In genomic region chr2:28310107-28310506, GRCh38 we compare ENCODE assay signal across 13 cellular contexts.
DNase-seq lines count a peak whose midpoint lies in the region; ATAC-seq and TF ChIP-seq lines count a peak whose summit lies in the region.
"Had no signal": no experiment of that assay in that cellular context is flagged by ENCODE, and none has a peak within 500 bp of the region (broad histone marks: within the 10 kb centered on the region; RNA-seq: fewer than 3 reads in every experiment).

No MANE protein-coding gene starts in this region.

- H3K79me1 ChIP-seq in neuronal stem cell (ENCODE audit: low read depth, low read length), result no peaks in the 10 kb centered on the region

- peaks cover 31% of the 10 kb centered on the region for H3K36me3 Mint-ChIP-seq in CD4-positive, alpha-beta T cell (ENCODE audit: low read depth)

- H3K27ac ChIP-seq in angular gyrus (ENCODE audit: low read depth, low read length) (peak overlapping the region; percentile 54), neuronal stem cell (replicated peaks; ENCODE audit: low read length) (no peak overlapping the region)
- no peak overlapping the region for H3K27ac ChIP-seq in CD4-positive, alpha-beta T cell (ENCODE audit: low read depth, low read length)
- H3K27ac ChIP-seq: BLaER1 had no signal

- H3K27me3 Mint-ChIP-seq in CD4-positive, alpha-beta T cell, result no peaks in the 10 kb centered on the region
- H3K27me3 Mint-ChIP-seq: IgD-negative memory B cell had no signal

- TF ChIP-seq CTCF in CD4-positive, alpha-beta T cell (IDR thresholded peaks at IDR 0.05), result no peak

- no peak overlapping the region for H2BK5ac ChIP-seq in neuronal stem cell (ENCODE audit: low read length)

- no peak overlapping the region for H3K14ac ChIP-seq in neuronal stem cell (ENCODE audit: low read length)

- no peak overlapping the region for H3K27ac Mint-ChIP-seq in CD4-positive, alpha-beta T cell

- no peak overlapping the region for H3K4ac ChIP-seq in neuronal stem cell (ENCODE audit: low read length)

- no peaks in the 10 kb centered on the region for H3K9me3 Mint-ChIP-seq in CD4-positive, alpha-beta T cell

- no peaks in the 10 kb centered on the region for H3K36me3 ChIP-seq in neuronal stem cell (replicated peaks in 1 of 2; ENCODE audit: control insufficient read depth in 2 of 2, insufficient read depth in 2 of 2, low read length in 2 of 2)

- POLR2A ChIA-PET in CD4-positive, alpha-beta T cell (lab: Charles Lee), result no interaction called here

- H2BK12ac ChIP-seq in neuronal stem cell (ENCODE audit: low read length), result no peak overlapping the region

- no peak overlapping the region for H3K9ac ChIP-seq in neuronal stem cell (ENCODE audit: low read depth, low read length, poor library complexity)
- H3K9ac ChIP-seq: BLaER1 had no signal

- H3K23ac ChIP-seq in neuronal stem cell (ENCODE audit: low read depth, low read length, poor library complexity), result no peak overlapping the region

- ATAC-seq in HG02610 (IDR thresholded peaks at IDR 0.05; ENCODE audit: unreplicated experiment) (no peak), Right ventricle myocardium superior (ENCODE audit: poor library complexity) (no peak)
- no peak for ATAC-seq in CD4-positive, alpha-beta T cell (ENCODE audit: poor library complexity)

- no peak overlapping the region for H2AFZ ChIP-seq in neuronal stem cell (ENCODE audit: low read length)

- H3K4me3 ChIP-seq in neuronal stem cell (ENCODE audit: low read length in 2 of 2), result no peak overlapping the region
- H3K4me3 ChIP-seq: BLaER1 had no signal

- H4K8ac ChIP-seq in neuronal stem cell (ENCODE audit: low read depth, low read length), result no peak overlapping the region

- H2BK120ac ChIP-seq in neuronal stem cell (ENCODE audit: low read depth, low read length), result no peak overlapping the region

- H4K91ac ChIP-seq in neuronal stem cell (ENCODE audit: low read depth, low read length, poor library complexity), result no peak overlapping the region

- peak overlapping the region; percentile 67 for H3K18ac ChIP-seq in neuronal stem cell (ENCODE audit: low read length)

- H2AK5ac ChIP-seq in neuronal stem cell (ENCODE audit: low read depth, low read length), result no peak overlapping the region

- intact Hi-C loops in Right ventricle myocardium superior (cut with DNase I), result no loop called here
- intact Hi-C loops in CD4-positive, alpha-beta T cell (cut with DNase I, micrococcal nuclease), result no loop called here

- H3K4me3 Mint-ChIP-seq in CD4-positive, alpha-beta T cell, result no peak overlapping the region
- H3K4me3 Mint-ChIP-seq: IgD-negative memory B cell had no signal

- CTCF ChIA-PET in CD4-positive, alpha-beta T cell (lab: Charles Lee), result no interaction called here

- peaks cover 0 to 10% of the 10 kb centered on the region in 2 donors for H3K9me3 ChIP-seq in neuronal stem cell (replicated peaks in 1 of 2; ENCODE audit: control insufficient read depth in 2 of 2, insufficient read depth in 1 of 2, low read depth in 1 of 2, low read length in 2 of 2)
- H3K9me3 ChIP-seq in CD4-positive, alpha-beta T cell (ENCODE audit: control insufficient read depth, low read length), result no peaks in the 10 kb centered on the region

- H3K27me3 ChIP-seq in neuronal stem cell (ENCODE audit: control insufficient read depth in 3 of 3, insufficient read depth in 3 of 3, low read depth in 1 of 3, low read length in 3 of 3), result no peaks in the 10 kb centered on the region
- no peaks in the 10 kb centered on the region for H3K27me3 ChIP-seq in CD4-positive, alpha-beta T cell (ENCODE audit: control insufficient read depth, insufficient read depth, low read length)
- H3K27me3 ChIP-seq: BLaER1 had no signal

- H3K4me2 ChIP-seq in neuronal stem cell (ENCODE audit: insufficient read depth, low read length, poor library complexity, severe bottlenecking), result no peak overlapping the region
- H3K4me2 ChIP-seq: BLaER1 had no signal

- peak; percentile 35 for DNase-seq in NCI-H510A treated with DMSO at 0.1 percent for 48 hours (lab: John Stamatoyannopoulos, UW)
- no peak for DNase-seq in neuronal stem cell (ENCODE audit: low spot score)
- no peak for DNase-seq in Right ventricle myocardium superior
- no peak for DNase-seq in SIG-M5 treated with dmso at 0.1 percent for 504 hours (lab: John Stamatoyannopoulos, UW; ENCODE audit: unreplicated experiment)
- no peak for DNase-seq in CD4-positive, alpha-beta T cell
- DNase-seq: DMS 273 treated with DMSO at 0.1 percent for 48 hours, NCI-H1417 treated with DMSO at 0.1 percent for 48 hours, NCI-H2029 treated with DMSO at 0.1 percent for 48 hours, SIG-M5 had no signal

- no peaks in the 10 kb centered on the region for H3K4me1 Mint-ChIP-seq in CD4-positive, alpha-beta T cell (ENCODE audit: low read depth)
- H3K4me1 Mint-ChIP-seq: IgD-negative memory B cell had no signal

- WGBS in neuronal stem cell (ENCODE audit: extremely low coverage in 2 of 2, insufficient read length in 2 of 2, insufficient replicate concordance in 1 of 2), 2 donors, result no CpG with 5 or more reads among the region's 2 CpGs

- H2BK15ac ChIP-seq in neuronal stem cell (ENCODE audit: low read length), result no peak overlapping the region

- H3K4me1 ChIP-seq in neuronal stem cell (ENCODE audit: control insufficient read depth in 2 of 2, insufficient read depth in 1 of 2, low read depth in 1 of 2, low read length in 2 of 2), result peaks cover 0 to 8% of the 10 kb centered on the region in 2 donors
- H3K4me1 ChIP-seq: BLaER1 had no signal
